Comparison of ENCODE assay signal across 8 cellular contexts in genomic region chr3:58237940-58238681, GRCh38. TPM values are rescaled to one million over a fixed set of nuclear protein-coding genes. Genes with fewer than 3 reads are reported as not detected.
DNase-seq lines count a peak whose midpoint lies in the region; ATAC-seq lines count a peak whose summit lies in the region.

No MANE protein-coding gene starts in this region.

- peak overlapping the region in 1 of 2 experiments; percentile 57 for H2BK12ac ChIP-seq in mesenchymal stem cell (ENCODE audit: low read length in 2 of 2)

- peak overlapping the region; percentile 79 for H3K4me2 ChIP-seq in mesenchymal stem cell (ENCODE audit: low read length, poor library complexity, severe bottlenecking)

- H3K9ac ChIP-seq in mesenchymal stem cell (ENCODE audit: low read length) = peak overlapping the region; percentile 87

- H2BK15ac ChIP-seq in mesenchymal stem cell (ENCODE audit: low read depth, poor library complexity, severe bottlenecking) = peak overlapping the region; percentile 96

- no peak overlapping the region for H2AK5ac ChIP-seq in mesenchymal stem cell (ENCODE audit: low read length, severe bottlenecking)

- H3K27me3 ChIP-seq in mesenchymal stem cell (ENCODE audit: control insufficient read depth in 1 of 2, insufficient read depth in 1 of 2, low read length in 2 of 2) = peaks cover 5 to 6% of the 10 kb centered on the region in 2 experiments

- H2AFZ ChIP-seq in mesenchymal stem cell (ENCODE audit: low read depth, low read length) = peak overlapping the region; percentile 79

- peak overlapping the region; percentile 84 to 94 for H3K4me3 ChIP-seq in mesenchymal stem cell (ENCODE audit: insufficient read depth in 1 of 2, low read depth in 1 of 2, low read length in 2 of 2)

- H3K14ac ChIP-seq in mesenchymal stem cell (ENCODE audit: low read length in 2 of 2) = peak overlapping the region in 1 of 2 experiments; percentile 61

- no peaks in the 10 kb centered on the region for H3K36me3 ChIP-seq in mesenchymal stem cell (ENCODE audit: control insufficient read depth in 1 of 2, insufficient read depth in 2 of 2, low read depth in 1 of 2, low read length in 2 of 2)

- H2BK120ac ChIP-seq in mesenchymal stem cell (ENCODE audit: low read depth, low read length) = peak overlapping the region; percentile 24

- peak overlapping the region; percentile 15 to 81 for H3K18ac ChIP-seq in mesenchymal stem cell (ENCODE audit: low read depth in 1 of 2, low read length in 2 of 2)

- DNase-seq in ELF-1 (ENCODE audit: low read depth, low spot score) = peak; percentile 57
- DNase-seq in LHCN-M2 (ENCODE audit: low read depth) = peak; percentile 55
- DNase-seq in activated CD4-positive, alpha-beta T cell treated with anti-CD3 and anti-CD28 coated beads, Interleukin-2, amount 50 U/mL, for 4 hours = peak; percentile 42 to 53
- DNase-seq in effector CD8-positive, alpha-beta T cell (lab: John Stamatoyannopoulos, UW) = peak; percentile 49
- peak; percentile 21 for DNase-seq in mesenchymal stem cell
- DNase-seq in stimulated activated CD8-positive, alpha-beta memory T cell treated with anti-CD3 and anti-CD28 coated beads, Interleukin-15, amount 100 ng/mL, for 1 hour (ENCODE audit: low read depth) = peak; percentile 29

- 1% methylated on average over 54 of the region's 54 CpGs for WGBS in mesenchymal stem cell

- H2BK5ac ChIP-seq in mesenchymal stem cell (ENCODE audit: low read depth, low read length, poor library complexity, severe bottlenecking) = no peak overlapping the region

- peaks cover 10% of the 10 kb centered on the region for H3K4me1 ChIP-seq in mesenchymal stem cell (ENCODE audit: control insufficient read depth, insufficient read depth, low read depth, low read length)

- H3K27ac ChIP-seq in mesenchymal stem cell (ENCODE audit: low read length, poor library complexity, severe bottlenecking) = no peak overlapping the region

- H3K23ac ChIP-seq in mesenchymal stem cell (ENCODE audit: low read length in 2 of 2) = peak overlapping the region in 1 of 2 experiments; percentile 90

- H4K8ac ChIP-seq in mesenchymal stem cell (ENCODE audit: low read length) = peak overlapping the region; percentile 68

- no peak overlapping the region for H3K4ac ChIP-seq in mesenchymal stem cell (ENCODE audit: low read depth in 1 of 2, low read length in 2 of 2)

- peaks cover 11% of the 10 kb centered on the region for H3K79me1 ChIP-seq in mesenchymal stem cell (replicated peaks; ENCODE audit: low read length, poor library complexity, severe bottlenecking)

- peak overlapping the region; percentile 61 for H4K91ac ChIP-seq in mesenchymal stem cell (ENCODE audit: low read length)

- ATAC-seq in GM21619 (IDR thresholded peaks at IDR 0.05; ENCODE audit: unreplicated experiment) (peak; percentile 27), GM18519 (IDR thresholded peaks at IDR 0.05; ENCODE audit: low FRiP score, unreplicated experiment) (no peak)

- no peaks in the 10 kb centered on the region for H3K9me3 ChIP-seq in mesenchymal stem cell (ENCODE audit: control insufficient read depth, low read length)

RNA-seq across cellular contexts. Expression of gene ABHD6, which starts 0.5 kb away (rescaled TPM):
- 10.2 and 11.0 TPM in 2 replicates for total RNA-seq in LHCN-M2 (2014; rRNA removed)
- 3.7 TPM for polyA plus RNA-seq in LHCN-M2 (2012)
- 6.8 TPM for polyA plus RNA-seq in mesenchymal stem cell (2013, experiment 1 of 2)
- polyA plus RNA-seq in mesenchymal stem cell (2013, experiment 2 of 2) = 6.5 TPM

RNA-seq across cellular contexts. Expression of gene DNASE1L3, which starts 27.3 kb away (rescaled TPM):
- not detected in 2 replicates for total RNA-seq in LHCN-M2 (2014; rRNA removed)
- not detected for polyA plus RNA-seq in LHCN-M2 (2012)
- not detected for polyA plus RNA-seq in mesenchymal stem cell (2013, experiment 1 of 2)
- not detected for polyA plus RNA-seq in mesenchymal stem cell (2013, experiment 2 of 2)
